In genomic region chr4:40916880-40917279, GRCh38 we compare ENCODE assay signal across 9 cellular contexts.
A peak's percentile ranks its signal among the peaks of the same experiment; 100 is the strongest.
DNase-seq lines count a peak whose midpoint lies in the region; ATAC-seq and TF ChIP-seq lines count a peak whose summit lies in the region.
"Had no signal": no experiment of that assay in that cellular context is flagged by ENCODE, and none has a peak within 500 bp of the region (broad histone marks: within the 10 kb centered on the region; RNA-seq: fewer than 3 reads in every experiment).

No MANE protein-coding gene starts in this region.

- no peaks in the 10 kb centered on the region for H3K9me3 Mint-ChIP-seq in activated CD8-positive, alpha-beta T cell treated with anti-CD3 and anti-CD28 coated beads, Interleukin-2, amount 10 ng/mL, durations not matched to agents 7 days and 5 days (ENCODE audit: insufficient read depth)

- H3K4me3 ChIP-seq in heart right ventricle = no peak overlapping the region
- H3K4me3 ChIP-seq: SK-N-MC had no signal

- CTCF ChIA-PET in activated CD8-positive, alpha-beta T cell treated with anti-CD3 and anti-CD28 coated beads, Interleukin-2, amount 10 ng/mL, durations not matched to agents 7 days and 5 days (lab: Charles Lee) = interaction anchor here (0.6 to 2.1 kb wide), 5 partner anchors 10 to 180 kb away, joined by 4 to 9 read pairs (median 7); no protein-coding TSS in a partner anchor

- peaks cover 3% of the 10 kb centered on the region for H3K4me1 Mint-ChIP-seq in activated CD8-positive, alpha-beta T cell treated with anti-CD3 and anti-CD28 coated beads, Interleukin-2, amount 10 ng/mL, durations not matched to agents 7 days and 5 days (ENCODE audit: low read depth)

- no peak for TF ChIP-seq EP300 in Ishikawa (IDR thresholded peaks at IDR 0.05; ENCODE audit: borderline replicate concordance)

- intact Hi-C loops in heart right ventricle (cut with DNase I) = no loop called here

- WGBS in heart right ventricle, 2 donors = 75 to 76% methylated on average over 5 of the region's 5 CpGs

- H3K4me1 ChIP-seq in heart right ventricle = peaks cover 5 to 39% (median 32%) of the 10 kb centered on the region in 9 donors

- H3K4me3 Mint-ChIP-seq in activated CD8-positive, alpha-beta T cell treated with anti-CD3 and anti-CD28 coated beads, Interleukin-2, amount 10 ng/mL, durations not matched to agents 7 days and 5 days = no peak overlapping the region

- H3K27me3 Mint-ChIP-seq in activated CD8-positive, alpha-beta T cell treated with anti-CD3 and anti-CD28 coated beads, Interleukin-2, amount 10 ng/mL, durations not matched to agents 7 days and 5 days (ENCODE audit: low read depth) = no peaks in the 10 kb centered on the region

- no peaks in the 10 kb centered on the region for H3K36me3 Mint-ChIP-seq in activated CD8-positive, alpha-beta T cell treated with anti-CD3 and anti-CD28 coated beads, Interleukin-2, amount 10 ng/mL, durations not matched to agents 7 days and 5 days (ENCODE audit: low read depth)

- H3K9me3 ChIP-seq in heart right ventricle = peaks cover 0 to 8% (median 0%) of the 10 kb centered on the region in 11 donors

- POLR2A ChIA-PET in activated CD8-positive, alpha-beta T cell treated with anti-CD3 and anti-CD28 coated beads, Interleukin-2, amount 10 ng/mL, durations not matched to agents 7 days and 5 days (lab: Charles Lee) = no interaction called here

- TF ChIP-seq CTCF in heart right ventricle (IDR thresholded peaks at IDR 0.05) = peak in 7 of 9 donors; percentile 13 to 55 (median 42)

- peaks cover 0 to 39% (median 0%) of the 10 kb centered on the region in 9 donors for H3K36me3 ChIP-seq in heart right ventricle

- ATAC-seq in GM21367 (IDR thresholded peaks at IDR 0.05; ENCODE audit: unreplicated experiment) = peak; percentile 82
- peak; percentile 77 for ATAC-seq in activated CD8-positive, alpha-beta T cell treated with anti-CD3 and anti-CD28 coated beads, Interleukin-2, amount 10 ng/mL, durations not matched to agents 7 days and 5 days
- peak; percentile 21 to 69 (median 60) for ATAC-seq in heart right ventricle

- TF ChIP-seq RAD21 in Ishikawa (IDR thresholded peaks at IDR 0.05; ENCODE audit: low read depth) = peak; percentile 44; the same call in 1 of the 2 replicates

- peak overlapping the region in 1 of 10 donors; percentile 11 for H3K27ac ChIP-seq in heart right ventricle

- H3K27me3 ChIP-seq in heart right ventricle = no peaks in the 10 kb centered on the region

- peak; percentile 35 for DNase-seq in EL
- DNase-seq in activated CD8-positive, alpha-beta T cell treated with anti-CD3 and anti-CD28 coated beads, Interleukin-2, amount 10 ng/mL, durations not matched to agents 7 days and 5 days = peak; percentile 46
- DNase-seq in heart right ventricle = peak in 1 of 2 donors; percentile 43
- DNase-seq in stimulated activated CD4-positive, alpha-beta T cell treated with anti-CD3 and anti-CD28 coated beads, Interleukin-4, amount 100 ng/mL, for 24 hours = peak; percentile 57
- DNase-seq in NCI-H2107 (lab: John Stamatoyannopoulos, UW) = no peak
- DNase-seq in pons (ENCODE audit: low spot score) = no peak

- H3K27ac Mint-ChIP-seq in activated CD8-positive, alpha-beta T cell treated with anti-CD3 and anti-CD28 coated beads, Interleukin-2, amount 10 ng/mL, durations not matched to agents 7 days and 5 days = no peak overlapping the region

TF ChIP-seq in Ishikawa, 13 proteins besides CTCF, POLR2A, EP300 and RAD21:
- TF ChIP-seq USF1 (IDR thresholded peaks at IDR 0.05) (no peak), CREB1 (IDR thresholded peaks at IDR 0.05; ENCODE audit: low read depth) (no peak), YY1 (IDR thresholded peaks at IDR 0.05; ENCODE audit: low read depth) (no peak), TAF1 (IDR thresholded peaks at IDR 0.05; ENCODE audit: low read depth) (no peak), ZBTB7A (IDR thresholded peaks at IDR 0.05; ENCODE audit: low read depth) (no peak), EGR1 (IDR thresholded peaks at IDR 0.05) (no peak), NFIC (IDR thresholded peaks at IDR 0.05) (no peak), CEBPB (IDR thresholded peaks at IDR 0.05) (no peak), FOXM1 (IDR thresholded peaks at IDR 0.05; ENCODE audit: borderline replicate concordance, low read depth) (no peak), TCF12 (IDR thresholded peaks at IDR 0.05; ENCODE audit: low read depth) (no peak)

Comparison
In these comparisons a context has a peak if more than half of its experiments do, and no peak if none do; other contexts are left out.
1. DNase-seq: peak in EL (single experiment), activated CD8-positive, alpha-beta T cell treated with anti-CD3 and anti-CD28 coated beads, Interleukin-2, amount 10 ng/mL, durations not matched to agents 7 days and 5 days (single experiment) and stimulated activated CD4-positive, alpha-beta T cell treated with anti-CD3 and anti-CD28 coated beads, Interleukin-4, amount 100 ng/mL, for 24 hours (single experiment); none in NCI-H2107 (single experiment) and pons (single experiment).
2. Peak in every context shown above with its lines, with median percentiles within 50 percentile points of each other: ATAC-seq.